21 cellular contexts compared by ENCODE assay signal in the genomic region with DNA sequence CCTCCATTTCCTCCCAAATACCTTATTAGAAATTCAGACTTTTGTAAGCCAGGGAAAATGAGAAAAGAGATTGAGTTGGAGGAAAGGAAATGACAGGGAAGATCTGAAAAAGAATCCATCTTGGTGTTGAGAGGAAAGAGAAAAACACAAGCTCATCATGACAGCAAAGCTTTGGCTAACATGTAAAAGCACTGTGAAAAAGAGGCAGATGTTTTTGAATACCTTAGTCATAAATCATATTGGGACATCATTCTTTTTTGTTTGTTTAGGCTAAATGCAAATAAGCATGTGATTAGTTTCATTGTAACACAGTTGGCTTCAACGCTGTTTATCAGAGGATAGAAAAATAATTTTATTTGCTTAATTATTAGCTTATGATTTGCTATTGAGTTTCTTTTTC.
"Had no signal": no experiment of that assay in that cellular context is flagged by ENCODE, and none has a peak within 500 bp of the region (broad histone marks: within the 10 kb centered on the region; RNA-seq: fewer than 3 reads in every experiment).

No MANE protein-coding gene starts in this region.

- H3K4me1 ChIP-seq: adrenal gland, ascending aorta, gastrocnemius medialis, psoas muscle, right atrium auricular region, spleen, testis, uterus had no signal

- H3K4me3 ChIP-seq: adrenal gland, ascending aorta, gastrocnemius medialis, psoas muscle, right atrium auricular region, spleen, testis, uterus had no signal

- H3K36me3 Mint-ChIP-seq: activated naive CD4-positive, alpha-beta T cell treated with anti-CD3 and anti-CD28 coated beads, Interleukin-2, amount 50 U/mL, for 72 hours; memory B cell; natural killer cell treated with Interleukin-12 subunit alpha and Interleukin-12 subunit beta and Interleukin-15 and Interleukin-18, amount 100 ng/mL, for 72 hours; WTC11 had no signal

- H3K27ac Mint-ChIP-seq: activated naive CD4-positive, alpha-beta T cell treated with anti-CD3 and anti-CD28 coated beads, Interleukin-2, amount 50 U/mL, for 72 hours; memory B cell; natural killer cell treated with Interleukin-12 subunit alpha and Interleukin-12 subunit beta and Interleukin-15 and Interleukin-18, amount 100 ng/mL, for 72 hours; WTC11 had no signal

- H3K27ac ChIP-seq: adrenal gland, ascending aorta, brain microvascular endothelial cell, gastrocnemius medialis, psoas muscle, right atrium auricular region, spleen, testis, uterus had no signal

- H3K27me3 ChIP-seq: adrenal gland, ascending aorta, brain microvascular endothelial cell, gastrocnemius medialis, right atrium auricular region, testis, uterus had no signal

- H3K9me3 Mint-ChIP-seq: memory B cell, WTC11 had no signal

- H3K9me3 ChIP-seq: adrenal gland, ascending aorta, gastrocnemius medialis, psoas muscle, right atrium auricular region, spleen, testis, uterus had no signal

- H3K4me1 Mint-ChIP-seq: memory B cell had no signal

- H3K36me3 ChIP-seq: adrenal gland, ascending aorta, brain microvascular endothelial cell, gastrocnemius medialis, right atrium auricular region, spleen, uterus had no signal

- H3K4me3 Mint-ChIP-seq: memory B cell; natural killer cell treated with Interleukin-12 subunit alpha and Interleukin-12 subunit beta and Interleukin-15 and Interleukin-18, amount 100 ng/mL, for 72 hours; WTC11 had no signal

- DNase-seq: activated T-cell treated with anti-CD3 and anti-CD28 coated beads, Interleukin-2, amount 50 U/mL, for 1 hour; adrenal gland; brain microvascular endothelial cell; central memory CD4-positive, alpha-beta T cell; dermis blood vessel endothelial cell; effector CD8-positive, alpha-beta T cell; gastrocnemius medialis; head of caudate nucleus; left ventricle myocardium superior; psoas muscle; spleen; stimulated activated CD4-positive, alpha-beta T cell treated with anti-CD3 and anti-CD28 coated beads, Interleukin-4, amount 100 ng/mL, for 1 hour; stimulated activated naive CD4-positive, alpha-beta T cell; testis; uterus had no signal

- H3K27me3 Mint-ChIP-seq: natural killer cell treated with Interleukin-12 subunit alpha and Interleukin-12 subunit beta and Interleukin-15 and Interleukin-18, amount 100 ng/mL, for 72 hours had no signal

- ATAC-seq: activated naive CD4-positive, alpha-beta T cell treated with anti-CD3 and anti-CD28 coated beads, Interleukin-2, amount 50 U/mL, for 72 hours; gastrocnemius medialis; left ventricle myocardium superior; natural killer cell treated with Interleukin-12 subunit alpha and Interleukin-12 subunit beta and Interleukin-15 and Interleukin-18, amount 100 ng/mL, for 72 hours; psoas muscle; WTC11 had no signal
